ENCODE assay signal across 15 cellular contexts in the genomic region with DNA sequence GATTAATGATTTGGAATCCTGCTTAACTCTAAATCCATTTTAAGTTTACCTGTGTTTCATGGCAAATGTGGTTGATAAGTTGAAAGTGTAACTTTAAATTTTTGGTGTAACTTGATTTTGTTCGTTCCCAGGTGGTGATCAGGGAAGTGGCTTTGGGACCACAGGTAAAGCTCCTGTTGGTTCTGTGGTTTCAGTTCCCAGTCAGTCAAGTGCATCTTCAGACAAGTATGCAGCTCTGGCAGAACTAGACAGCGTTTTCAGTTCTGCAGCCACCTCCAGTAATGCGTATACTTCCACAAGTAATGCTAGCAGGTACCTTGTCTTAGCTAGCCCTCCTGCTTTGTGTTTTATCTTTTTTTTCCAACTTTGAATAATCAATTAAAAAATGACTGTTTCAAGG.
A peak's percentile ranks its signal among the peaks of the same experiment; 100 is the strongest.
DNase-seq lines count a peak whose midpoint lies in the region; ATAC-seq lines count a peak whose summit lies in the region.
"Had no signal": no experiment of that assay in that cellular context is flagged by ENCODE, and none has a peak within 500 bp of the region (broad histone marks: within the 10 kb centered on the region; RNA-seq: fewer than 3 reads in every experiment).

No MANE protein-coding gene starts in this region.

- DNase-seq in kidney tubule cell (ENCODE audit: low spot score) (no peak), caudate nucleus (lab: John Stamatoyannopoulos, UW) (no peak), NK-92 (lab: John Stamatoyannopoulos, UW; ENCODE audit: unreplicated experiment) (no peak), SJCRH30 (no peak)
- DNase-seq: activated T-cell treated with anti-CD3 and anti-CD28 coated beads for 4 hours, HCEC 1CT, NCI-H2227 treated with DMSO at 0.1 percent for 48 hours, substantia nigra had no signal

- peaks cover 49% of the 10 kb centered on the region for H3K36me3 ChIP-seq in SJCRH30

- H3K4me3 ChIP-seq in SJCRH30: no peak overlapping the region
- H3K4me3 ChIP-seq: BLaER1 had no signal

- H3K9me3 ChIP-seq in SJCRH30 (replicated peaks): no peaks in the 10 kb centered on the region

- peak; percentile 93 for ATAC-seq in GM18502 (IDR thresholded peaks at IDR 0.05; ENCODE audit: poor library complexity, unreplicated experiment)
- ATAC-seq in GM19455 (IDR thresholded peaks at IDR 0.05; ENCODE audit: unreplicated experiment): peak; percentile 84
- peak; percentile 92 for ATAC-seq in HG02870 (IDR thresholded peaks at IDR 0.05; ENCODE audit: unreplicated experiment)
- peak; percentile 68 for ATAC-seq in HG03520 (IDR thresholded peaks at IDR 0.05; ENCODE audit: unreplicated experiment)

- H3K4me1 ChIP-seq in SJCRH30: no peaks in the 10 kb centered on the region
- H3K4me1 ChIP-seq: BLaER1 had no signal

- H3K27me3 ChIP-seq in SJCRH30: no peaks in the 10 kb centered on the region
- H3K27me3 ChIP-seq: BLaER1 had no signal

- H3K27ac ChIP-seq in caudate nucleus (ENCODE audit: low read depth, low read length) (no peak overlapping the region), SJCRH30 (no peak overlapping the region)
- H3K27ac ChIP-seq: BLaER1, epithelial cell of prostate, RWPE1 had no signal
